In the genomic region with DNA sequence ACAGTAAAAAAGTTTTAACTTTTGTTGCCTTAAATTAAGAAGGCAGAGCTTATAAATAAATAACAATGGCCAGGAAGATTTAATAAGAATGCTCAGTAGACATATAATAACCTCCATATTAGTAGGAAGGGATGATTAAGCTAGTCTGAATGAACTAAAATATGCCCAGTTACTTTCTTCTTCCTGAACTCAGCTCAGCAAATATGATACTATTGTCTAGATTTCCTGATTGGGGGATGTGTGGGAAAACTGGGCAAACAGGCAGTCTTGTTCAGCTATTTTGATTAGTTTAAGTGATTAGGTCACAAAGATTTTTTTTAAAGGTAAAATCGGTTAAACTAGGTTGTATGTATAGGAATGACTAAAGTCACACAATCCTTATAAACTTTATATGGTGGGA, we compare ENCODE assay signal across 18 cellular contexts.
DNase-seq lines count a peak whose midpoint lies in the region; ATAC-seq, FAIRE-seq and TF ChIP-seq lines count a peak whose summit lies in the region.
"Had no signal": no experiment of that assay in that cellular context is flagged by ENCODE, and none has a peak within 500 bp of the region (broad histone marks: within the 10 kb centered on the region; RNA-seq: fewer than 3 reads in every experiment).

No MANE protein-coding gene starts in this region.

- H3K4me1 ChIP-seq in SK-N-SH (ENCODE audit: control insufficient read depth in 1 of 2, insufficient read depth in 2 of 2, low read depth in 1 of 2, low read length in 1 of 2): peaks cover 12 to 14% of the 10 kb centered on the region in 2 experiments
- H3K4me1 ChIP-seq: BLaER1 had no signal

- H4K20me1 ChIP-seq in SK-N-SH (ENCODE audit: insufficient read depth): no peaks in the 10 kb centered on the region
- H4K20me1 ChIP-seq: BLaER1 had no signal

- no peaks in the 10 kb centered on the region for H3K9me3 Mint-ChIP-seq in endothelial cell (ENCODE audit: unreplicated experiment)
- H3K9me3 Mint-ChIP-seq: CD4-positive, alpha-beta memory T cell; H9 had no signal

- H3K4me3 ChIP-seq in SK-N-SH (ENCODE audit: low read depth in 2 of 2, low read length in 1 of 2): no peak overlapping the region
- H3K4me3 ChIP-seq: A549, BLaER1, K562, SK-N-MC had no signal

- H3K36me3 Mint-ChIP-seq in endothelial cell (ENCODE audit: low read depth, unreplicated experiment): no peaks in the 10 kb centered on the region

- FAIRE-seq in GM12892 (lab: Jason Lieb, UNC): peak; percentile 76
- FAIRE-seq: A549, K562 had no signal

- H3K27ac ChIP-seq in SK-N-SH (ENCODE audit: low read depth in 2 of 2, low read length in 1 of 2): peak overlapping the region; percentile 64 to 95; a peak in 3 of 4 replicates
- H3K27ac ChIP-seq: BLaER1, SK-N-MC had no signal

- no peak for TF ChIP-seq RAD21 in SK-N-SH (IDR thresholded peaks at IDR 0.05; ENCODE audit: low read length)

- peak overlapping the region; percentile 38; the same call in 1 of the 2 replicates for H3K9ac ChIP-seq in SK-N-SH
- H3K9ac ChIP-seq: BLaER1 had no signal

- DNase-seq in GM12892 (ENCODE audit: insufficient read length) (no peak), SK-N-SH (no peak), endothelial cell (ENCODE audit: low spot score) (no peak), pulmonary artery endothelial cell (ENCODE audit: low read depth, low spot score) (peak; percentile 90), HuH-7 (ENCODE audit: low spot score) (no peak), kidney glomerular epithelial cell (lab: John Stamatoyannopoulos, UW) (no peak)
- no peak for DNase-seq in stimulated activated CD8-positive, alpha-beta memory T cell treated with anti-CD3 and anti-CD28 coated beads, Interleukin-4, amount 100 ng/mL, for 48 hours
- DNase-seq: CD4-positive, alpha-beta memory T cell; DMS153; H9; NCI-H1105; NCI-H2081 treated with DMSO at 0.1 percent for 48 hours; SHP77 had no signal

- POLR2A ChIA-PET in SK-N-SH (lab: Yijun Ruan, JAX): no interaction called here

- H3K4me1 Mint-ChIP-seq in endothelial cell (ENCODE audit: unreplicated experiment): peaks cover 14% of the 10 kb centered on the region

- no peaks in the 10 kb centered on the region for H3K9me2 ChIP-seq in SK-N-SH

- H3K27me3 ChIP-seq in SK-N-SH (ENCODE audit: insufficient read depth): no peaks in the 10 kb centered on the region
- H3K27me3 ChIP-seq: BLaER1 had no signal

- peaks cover 1% of the 10 kb centered on the region for H3K27me3 Mint-ChIP-seq in endothelial cell (ENCODE audit: unreplicated experiment)
- H3K27me3 Mint-ChIP-seq: CD4-positive, alpha-beta memory T cell had no signal

- peak in 1 of 2 experiments; percentile 51; a peak in 1 of 4 replicates for TF ChIP-seq EP300 in SK-N-SH (IDR thresholded peaks at IDR 0.05; ENCODE audit: borderline replicate concordance in 1 of 2, low read depth in 1 of 2, low read length in 1 of 2)

- H3K36me3 ChIP-seq in SK-N-SH (replicated peaks in 1 of 2; ENCODE audit: control insufficient read depth in 1 of 2, insufficient read depth in 2 of 2, low read length in 1 of 2): peaks cover 0 to 3% of the 10 kb centered on the region in 2 experiments
- H3K36me3 ChIP-seq: BLaER1 had no signal

- WGBS in SK-N-SH (ENCODE audit: low lambda C conversion rate): 50% methylated on average over 1 of the region's 1 CpG

- no peak for TF ChIP-seq POLR2A in GM12892 (IDR thresholded peaks at IDR 0.05; ENCODE audit: low read depth, low read length)

- peaks cover 38% of the 10 kb centered on the region for H3F3A ChIP-seq in SK-N-SH (replicated peaks; ENCODE audit: insufficient read depth)

- no peak for ATAC-seq in HG03457 (IDR thresholded peaks at IDR 0.05; ENCODE audit: unreplicated experiment)
- ATAC-seq: A549, K562 had no signal

- CTCF ChIA-PET in SK-N-SH (lab: Yijun Ruan, JAX): interaction anchor here (0.7 to 1.2 kb wide), 3 partner anchors 22 to 143 kb away, joined by 3 to 4 read pairs (median 3); no protein-coding TSS in a partner anchor

- no peaks in the 10 kb centered on the region; the same call in 1 of the 2 replicates for H3K79me2 ChIP-seq in SK-N-SH (ENCODE audit: insufficient read depth)

- TF ChIP-seq CTCF in SK-N-SH (IDR thresholded peaks at IDR 0.05): no peak
- TF ChIP-seq CTCF in endothelial cell (IDR thresholded peaks at IDR 0.05; ENCODE audit: unreplicated experiment): no peak

- H3K27ac Mint-ChIP-seq in endothelial cell (ENCODE audit: unreplicated experiment): no peak overlapping the region

- H3K9me3 ChIP-seq in SK-N-SH: no peaks in the 10 kb centered on the region
- H3K9me3 ChIP-seq: A549, BLaER1 had no signal

- H3K4me3 Mint-ChIP-seq in endothelial cell (ENCODE audit: unreplicated experiment): peak overlapping the region; percentile 50
- H3K4me3 Mint-ChIP-seq: CD4-positive, alpha-beta memory T cell; H9 had no signal

- no peak overlapping the region for H2AFZ ChIP-seq in SK-N-SH (ENCODE audit: low read depth)

- H3K4me2 ChIP-seq in SK-N-SH: peak overlapping the region; percentile 27; the same call in 1 of the 2 replicates
- H3K4me2 ChIP-seq: A549, BLaER1 had no signal

TF ChIP-seq in SK-N-SH, 30 proteins besides CTCF, POLR2A, EP300 and RAD21 (continues in another document):
- TF ChIP-seq, protein P1, sequence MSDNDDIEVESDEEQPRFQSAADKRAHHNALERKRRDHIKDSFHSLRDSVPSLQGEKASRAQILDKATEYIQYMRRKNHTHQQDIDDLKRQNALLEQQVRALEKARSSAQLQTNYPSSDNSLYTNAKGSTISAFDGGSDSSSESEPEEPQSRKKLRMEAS (IDR thresholded peaks at IDR 0.05; ENCODE audit: low read depth): no peak
- TF ChIP-seq REST (IDR thresholded peaks at IDR 0.05; ENCODE audit: low read depth, low read length) (no peak), NRF1 (IDR thresholded peaks at IDR 0.05; ENCODE audit: low read depth, low read length) (no peak), JUND (IDR thresholded peaks at IDR 0.05) (peak; percentile 32; the same call in 1 of the 2 replicates), POLR2AphosphoS5 (IDR thresholded peaks at IDR 0.05; ENCODE audit: low read depth, low read length) (no peak; the same call in 1 of the 2 replicates), TCF12 (IDR thresholded peaks at IDR 0.05) (peak; percentile 63), EZH2phosphoT487 (IDR thresholded peaks at IDR 0.05; ENCODE audit: borderline replicate concordance, low read depth) (no peak), CHD2 (IDR thresholded peaks at IDR 0.05; ENCODE audit: low read length, partially characterized antibody) (no peak), USF2 (IDR thresholded peaks at IDR 0.05; ENCODE audit: borderline replicate concordance, low read depth, low read length) (no peak), FOXJ3 (CRISPR knock-in tag; IDR thresholded peaks at IDR 0.05) (no peak), NFIC (IDR thresholded peaks at IDR 0.05; ENCODE audit: borderline replicate concordance) (peak; percentile 41; the same call in 1 of the 2 replicates)
- TF ChIP-seq, protein P2, sequence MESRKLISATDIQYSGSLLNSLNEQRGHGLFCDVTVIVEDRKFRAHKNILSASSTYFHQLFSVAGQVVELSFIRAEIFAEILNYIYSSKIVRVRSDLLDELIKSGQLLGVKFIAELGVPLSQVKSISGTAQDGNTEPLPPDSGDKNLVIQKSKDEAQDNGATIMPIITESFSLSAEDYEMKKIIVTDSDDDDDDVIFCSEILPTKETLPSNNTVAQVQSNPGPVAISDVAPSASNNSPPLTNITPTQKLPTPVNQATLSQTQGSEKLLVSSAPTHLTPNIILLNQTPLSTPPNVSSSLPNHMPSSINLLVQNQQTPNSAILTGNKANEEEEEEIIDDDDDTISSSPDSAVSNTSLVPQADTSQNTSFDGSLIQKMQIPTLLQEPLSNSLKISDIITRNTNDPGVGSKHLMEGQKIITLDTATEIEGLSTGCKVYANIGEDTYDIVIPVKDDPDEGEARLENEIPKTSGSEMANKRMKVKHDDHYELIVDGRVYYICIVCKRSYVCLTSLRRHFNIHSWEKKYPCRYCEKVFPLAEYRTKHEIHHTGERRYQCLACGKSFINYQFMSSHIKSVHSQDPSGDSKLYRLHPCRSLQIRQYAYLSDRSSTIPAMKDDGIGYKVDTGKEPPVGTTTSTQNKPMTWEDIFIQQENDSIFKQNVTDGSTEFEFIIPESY (IDR thresholded peaks at IDR 0.05; ENCODE audit: borderline replicate concordance, low read depth): no peak
